14 cellular contexts compared by ENCODE assay signal in genomic region chr1:215484111-215484914, GRCh38.
"Had no signal": no experiment of that assay in that cellular context is flagged by ENCODE, and none has a peak within 500 bp of the region (broad histone marks: within the 10 kb centered on the region; RNA-seq: fewer than 3 reads in every experiment).

No MANE protein-coding gene starts in this region.

- DNase-seq: activated T-cell treated with anti-CD3 and anti-CD28 coated beads, Interleukin-2, amount 50 U/mL, for 1 hour; amniotic stem cell; effector memory CD8-positive, alpha-beta T cell; erythroblast; hypothalamus; mammary epithelial cell; stimulated activated CD4-positive, alpha-beta T cell treated with anti-CD3 and anti-CD28 coated beads, Interleukin-4, amount 100 ng/mL, for 1 hour; stimulated activated CD8-positive, alpha-beta memory T cell treated with anti-CD3 and anti-CD28 coated beads, Interleukin-4, amount 100 ng/mL, for 48 hours; stimulated activated naive CD8-positive, alpha-beta T cell treated with anti-CD3 and anti-CD28 coated beads, Interleukin-15, Interleukin-2, amounts not matched to agents 100 U/mL and 50 U/mL, for 24 hours had no signal

- H3K9me3 ChIP-seq: suprapubic skin had no signal

- H3K79me2 ChIP-seq: parathyroid adenoma had no signal

- H3K36me3 ChIP-seq: suprapubic skin had no signal

- H3K27me3 ChIP-seq: suprapubic skin had no signal

- ATAC-seq: activated CD4-positive, CD25-positive, alpha-beta regulatory T cell treated with anti-CD3 and anti-CD28 coated beads, Interleukin-2, amount 50 U/mL, for 24 hours; effector memory CD8-positive, alpha-beta T cell; left lobe of liver; stimulated activated naive CD8-positive, alpha-beta T cell treated with anti-CD3 and anti-CD28 coated beads, Interleukin-15, Interleukin-2, amounts not matched to agents 100 U/mL and 50 U/mL, for 24 hours had no signal

- H3K4me1 ChIP-seq: parathyroid adenoma, suprapubic skin had no signal

- FAIRE-seq: islet of Langerhans had no signal

- H2AFZ ChIP-seq: parathyroid adenoma had no signal

- H3K4me3 ChIP-seq: suprapubic skin had no signal

- H3K9ac ChIP-seq: parathyroid adenoma had no signal

- H3K27ac ChIP-seq: parathyroid adenoma, suprapubic skin had no signal
